ENCODE assay signal across 8 cellular contexts in genomic region chr11:64185323-64186204, GRCh38. TPM values are rescaled to one million over a fixed set of nuclear protein-coding genes. Genes with fewer than 3 reads are reported as not detected.
DNase-seq lines count a peak whose midpoint lies in the region; ATAC-seq and TF ChIP-seq lines count a peak whose summit lies in the region.

Gene STIP1 (plus strand): TSS chr11:64186171. CDS start chr11:64186262, 91 bp downstream.

- H3K9me3 Mint-ChIP-seq in activated naive CD4-positive, alpha-beta T cell treated with anti-CD3 and anti-CD28 coated beads, Interleukin-2, amount 50 U/mL, for 72 hours = no peaks in the 10 kb centered on the region

- peaks cover 6% of the 10 kb centered on the region for H4K20me1 ChIP-seq in osteoblast (ENCODE audit: insufficient read depth, low read length)

- DNase-seq in NCI-H1092 treated with DMSO at 0.1 percent for 48 hours (lab: John Stamatoyannopoulos, UW) (peak; percentile 100), SKM-1 (lab: John Stamatoyannopoulos, UW; ENCODE audit: unreplicated experiment) (peak; percentile 100), glomerular visceral epithelial cell (ENCODE audit: extremely low spot score) (peak; percentile 100), osteoblast (ENCODE audit: insufficient read length, low spot score, missing footprints) (peak; percentile 99), thoracic aorta (ENCODE audit: low spot score) (peak; percentile 99)
- peak; percentile 99 to 100 for DNase-seq in activated naive CD4-positive, alpha-beta T cell treated with anti-CD3 and anti-CD28 coated beads, Interleukin-2, amount 50 U/mL, for 72 hours (ENCODE audit: low spot score in 2 of 2)

- H3K36me3 ChIP-seq in osteoblast (ENCODE audit: insufficient read depth, low read length) = peaks cover 5% of the 10 kb centered on the region
- H3K36me3 ChIP-seq in thoracic aorta = peaks cover 6% of the 10 kb centered on the region

- peak within 1 kb of the TSS; percentile 83 for H3K4me3 ChIP-seq in osteoblast (ENCODE audit: insufficient read depth, low read length)
- H3K4me3 ChIP-seq in thoracic aorta = peak within 1 kb of the TSS; percentile 77

- peak within 1 kb of the TSS; percentile 91 for H3K27ac ChIP-seq in osteoblast (ENCODE audit: low read depth, low read length)
- peak within 1 kb of the TSS; percentile 85 to 94 for H3K27ac ChIP-seq in thoracic aorta

- H3K36me3 Mint-ChIP-seq in activated naive CD4-positive, alpha-beta T cell treated with anti-CD3 and anti-CD28 coated beads, Interleukin-2, amount 50 U/mL, for 72 hours = peaks cover 6 to 10% of the 10 kb centered on the region in 2 donors

- peak within 1 kb of the TSS; percentile 94 for H3K4me2 ChIP-seq in osteoblast (ENCODE audit: insufficient read depth, low read length)

- H2AFZ ChIP-seq in osteoblast (ENCODE audit: low read length) = peak within 1 kb of the TSS; percentile 93

- H3K4me1 ChIP-seq in osteoblast (ENCODE audit: insufficient read depth, low read length) (peaks cover 33% of the 10 kb centered on the region), thoracic aorta (ENCODE audit: control insufficient read depth in 1 of 2, low read depth in 2 of 2) (peaks cover 24 to 50% of the 10 kb centered on the region in 2 donors)

- TF ChIP-seq CTCF in osteoblast (IDR thresholded peaks at IDR 0.05; ENCODE audit: extremely low read depth, low read depth, low read length) = peak; percentile 34
- TF ChIP-seq CTCF in thoracic aorta (IDR thresholded peaks at IDR 0.05) = peak; percentile 36

- H3K27me3 ChIP-seq in osteoblast (ENCODE audit: insufficient read depth, low read length) = no peaks in the 10 kb centered on the region
- no peaks in the 10 kb centered on the region for H3K27me3 ChIP-seq in thoracic aorta (replicated peaks; ENCODE audit: insufficient read depth)

- peak; percentile 79 for ATAC-seq in HG02610 (IDR thresholded peaks at IDR 0.05; ENCODE audit: unreplicated experiment)
- ATAC-seq in activated naive CD4-positive, alpha-beta T cell treated with anti-CD3 and anti-CD28 coated beads, Interleukin-2, amount 50 U/mL, for 72 hours = peak; percentile 88 to 89
- ATAC-seq in thoracic aorta (ENCODE audit: insufficient number of reproducible peaks, low FRiP score, low read depth) = peak; percentile 97

- H3K79me2 ChIP-seq in osteoblast (ENCODE audit: insufficient read depth, low read length) = peaks cover 26% of the 10 kb centered on the region

- peak within 1 kb of the TSS in 1 of 2 donors; percentile 99 for H3K27ac Mint-ChIP-seq in activated naive CD4-positive, alpha-beta T cell treated with anti-CD3 and anti-CD28 coated beads, Interleukin-2, amount 50 U/mL, for 72 hours

- TF ChIP-seq POLR2A in GM10847 (IDR thresholded peaks at IDR 0.05; ENCODE audit: extremely low read depth, insufficient read length) = peak; percentile 95

- H3K9me3 ChIP-seq in osteoblast (ENCODE audit: low read depth, low read length) (no peaks in the 10 kb centered on the region), thoracic aorta (no peaks in the 10 kb centered on the region)

RNA-seq across cellular contexts. Expression of gene STIP1, which starts in this region (rescaled TPM):
- total RNA-seq in activated naive CD4-positive, alpha-beta T cell treated with anti-CD3 and anti-CD28 coated beads, Interleukin-2, amount 50 U/mL, for 72 hours = 100 to 1,000 TPM; 328 to 366 TPM
- total RNA-seq in osteoblast = 85.5 and 94.5 TPM in 2 replicates
- 10 to 100 TPM; 74.7 to 91.2 TPM for total RNA-seq in thoracic aorta

Comparison
In these comparisons a context has a peak if more than half of its experiments do, and no peak if none do; other contexts are left out.
1. Peak in every context shown above with its lines: DNase-seq, ATAC-seq, H3K4me3 ChIP-seq and H3K27ac ChIP-seq.